Comparison of ENCODE assay signal across 1 cellular context in genomic region chr14:60091550-60092511, GRCh38.
TF ChIP-seq lines count a peak whose summit lies in the region.

TSS of gene PCNX4 (plus strand) at chr14:60091923. CDS start at chr14:60107639, 15,716 bp downstream.

TF ChIP-seq in HepG2, 621 proteins besides CTCF, POLR2A, EP300 and RAD21 (continued from another document and continues in another):
- no peak; the same call in 1 of the 2 replicates for TF ChIP-seq ZNF512B (CRISPR knock-in tag; IDR thresholded peaks at IDR 0.05; ENCODE audit: borderline replicate concordance)
- TF ChIP-seq PCBP2 (optimal IDR thresholded peaks at IDR 0.05; ENCODE audit: low read depth, low read length, poor library complexity, severe bottlenecking) = no peak
- TF ChIP-seq ZNF333 (CRISPR knock-in tag; IDR thresholded peaks at IDR 0.05; ENCODE audit: borderline replicate concordance) = peak; percentile 82; the same call in 1 of the 2 replicates
- peak; percentile 89 for TF ChIP-seq RBM22 (optimal IDR thresholded peaks at IDR 0.05; ENCODE audit: low read length)
- TF ChIP-seq ATF2 (CRISPR knock-in tag; IDR thresholded peaks at IDR 0.05) = peak; percentile 74; the same call in 1 of the 2 replicates
- peak; percentile 80 for TF ChIP-seq RXRA (CRISPR knock-in tag; IDR thresholded peaks at IDR 0.05)
- no peak for TF ChIP-seq HIC2 (CRISPR knock-in tag; IDR thresholded peaks at IDR 0.05; ENCODE audit: low read depth)
- no peak; the same call in 1 of the 2 replicates for TF ChIP-seq HMG20B (CRISPR knock-in tag; conservative IDR thresholded peaks at IDR 0.05)
- TF ChIP-seq NFKB2 (CRISPR knock-in tag; IDR thresholded peaks at IDR 0.05; ENCODE audit: borderline replicate concordance) = peak; percentile 95; the same call in 1 of the 2 replicates
- TF ChIP-seq NAIF1 (CRISPR knock-in tag; IDR thresholded peaks at IDR 0.05; ENCODE audit: borderline replicate concordance) = peak; percentile 91
- peak; percentile 80 for TF ChIP-seq HDAC1 (CRISPR knock-in tag; IDR thresholded peaks at IDR 0.05)
- TF ChIP-seq ZMYM2 (CRISPR knock-in tag; IDR thresholded peaks at IDR 0.05) = 0 out of 2 replicates have a peak, but pooled peaks have one; percentile 67
- TF ChIP-seq ETS1 (CRISPR knock-in tag; IDR thresholded peaks at IDR 0.05) = peak; percentile 86; the same call in 1 of the 2 replicates
- TF ChIP-seq GLMP (CRISPR knock-in tag; IDR thresholded peaks at IDR 0.05; ENCODE audit: borderline replicate concordance) = no peak
- peak; percentile 99 for TF ChIP-seq MTERF4 (CRISPR knock-in tag; IDR thresholded peaks at IDR 0.05)
- TF ChIP-seq CSRNP1 (CRISPR knock-in tag; IDR thresholded peaks at IDR 0.05) = peak; percentile 89; the same call in 1 of the 2 replicates
- TF ChIP-seq MXD1 (CRISPR knock-in tag; IDR thresholded peaks at IDR 0.05) = peak; percentile 93
- no peak for TF ChIP-seq ZNF7 (CRISPR knock-in tag; IDR thresholded peaks at IDR 0.05)
- peak; percentile 93 for TF ChIP-seq KMT2A (CRISPR knock-in tag; IDR thresholded peaks at IDR 0.05)
- TF ChIP-seq ZNF34 (CRISPR knock-in tag; IDR thresholded peaks at IDR 0.05; ENCODE audit: borderline replicate concordance) = peak; percentile 94; the same call in 1 of the 2 replicates
- 0 out of 2 replicates have a peak, but pooled peaks have one; percentile 67 for TF ChIP-seq SNAPC5 (CRISPR knock-in tag; IDR thresholded peaks at IDR 0.05; ENCODE audit: borderline replicate concordance)
- TF ChIP-seq GFI1 (CRISPR knock-in tag; IDR thresholded peaks at IDR 0.05; ENCODE audit: borderline replicate concordance) = no peak
- 0 out of 2 replicates have a peak, but pooled peaks have one; percentile 29 for TF ChIP-seq KLF15 (CRISPR knock-in tag; IDR thresholded peaks at IDR 0.05; ENCODE audit: borderline replicate concordance)
- no peak for TF ChIP-seq ZNF841 (CRISPR knock-in tag; IDR thresholded peaks at IDR 0.05; ENCODE audit: borderline replicate concordance)
- no peak for TF ChIP-seq ZNF652 (CRISPR knock-in tag; IDR thresholded peaks at IDR 0.05; ENCODE audit: borderline replicate concordance, low read depth)
- no peak for TF ChIP-seq MBD4 (IDR thresholded peaks at IDR 0.05; ENCODE audit: borderline replicate concordance, low read length)
- peak; percentile 93 for TF ChIP-seq ZNF552 (CRISPR knock-in tag; IDR thresholded peaks at IDR 0.05; ENCODE audit: borderline replicate concordance)
- peak; percentile 74; the same call in 1 of the 2 replicates for TF ChIP-seq ZNF251 (CRISPR knock-in tag; IDR thresholded peaks at IDR 0.05)
- TF ChIP-seq ZBTB10 (CRISPR knock-in tag; IDR thresholded peaks at IDR 0.05; ENCODE audit: borderline replicate concordance) = no peak; the same call in 1 of the 2 replicates
- no peak for TF ChIP-seq SCMH1 (CRISPR knock-in tag; IDR thresholded peaks at IDR 0.05; ENCODE audit: borderline replicate concordance)
- no peak for TF ChIP-seq PHB2 (IDR thresholded peaks at IDR 0.05; ENCODE audit: partially characterized antibody)
- peak; percentile 92 for TF ChIP-seq DR1 (CRISPR knock-in tag; IDR thresholded peaks at IDR 0.05)
- no peak; the same call in none of the 2 replicates for TF ChIP-seq ZC3H13 (CRISPR knock-in tag; IDR thresholded peaks at IDR 0.05)
- TF ChIP-seq HES4 (CRISPR knock-in tag; IDR thresholded peaks at IDR 0.05; ENCODE audit: borderline replicate concordance) = peak; percentile 94
- TF ChIP-seq ZNF260 (CRISPR knock-in tag; IDR thresholded peaks at IDR 0.05; ENCODE audit: borderline replicate concordance, low read depth) = no peak
- TF ChIP-seq ZKSCAN1 (IDR thresholded peaks at IDR 0.05; ENCODE audit: low read length) = no peak
- TF ChIP-seq TFDP1 (CRISPR knock-in tag; IDR thresholded peaks at IDR 0.05; ENCODE audit: borderline replicate concordance) = peak; percentile 91; the same call in 1 of the 2 replicates
- peak; percentile 91 for TF ChIP-seq KLF11 (CRISPR knock-in tag; IDR thresholded peaks at IDR 0.05)
- TF ChIP-seq SRF (IDR thresholded peaks at IDR 0.05; ENCODE audit: low read depth, low read length) = no peak
- no peak for TF ChIP-seq TBX3 (IDR thresholded peaks at IDR 0.05; ENCODE audit: borderline replicate concordance)
- peak; percentile 89; the same call in 1 of the 2 replicates for TF ChIP-seq BATF2 (CRISPR knock-in tag; IDR thresholded peaks at IDR 0.05)
- peak; percentile 98 for TF ChIP-seq ZNF607 (CRISPR knock-in tag; IDR thresholded peaks at IDR 0.05; ENCODE audit: borderline replicate concordance)
- no peak; the same call in 1 of the 2 replicates for TF ChIP-seq PPARG (CRISPR knock-in tag; conservative IDR thresholded peaks at IDR 0.05)
- TF ChIP-seq ZNF382 (CRISPR knock-in tag; IDR thresholded peaks at IDR 0.05; ENCODE audit: borderline replicate concordance) = no peak
- 0 out of 2 replicates have a peak, but pooled peaks have one; percentile 19 for TF ChIP-seq ZNF644 (CRISPR knock-in tag; IDR thresholded peaks at IDR 0.05; ENCODE audit: low read depth)
